In genomic region chr6:10414766-10415592, GRCh38 we compare ENCODE assay signal across 8 cellular contexts. TPM values are rescaled to one million over a fixed set of nuclear protein-coding genes. Genes with fewer than 3 reads are reported as not detected.
DNase-seq lines count a peak whose midpoint lies in the region; ATAC-seq and TF ChIP-seq lines count a peak whose summit lies in the region.

Gene TFAP2A (minus strand): TSS chr6:10415074. CDS start chr6:10414991, 83 bp downstream.

- H3K4me1 Mint-ChIP-seq in T-helper 1 cell treated with Interleukin-12 subunit alpha and Interleukin-12 subunit beta and Interleukin-4 antibody, amounts not matched to agents 30 μg/mL and 1 μg/mL, for 36 hours (ENCODE audit: low read depth): peaks cover 30% of the 10 kb centered on the region
- H3K4me1 Mint-ChIP-seq in stimulated activated effector memory CD8-positive, alpha-beta T cell treated with anti-CD3 and anti-CD28 coated beads, Interleukin-12 subunit alpha, Interleukin-12 subunit beta, amount 100 ng/mL, for 72 hours: peaks cover 55% of the 10 kb centered on the region

- no peaks in the 10 kb centered on the region for H3K36me3 ChIP-seq in transverse colon
- H3K36me3 ChIP-seq in left lung: no peaks in the 10 kb centered on the region

- H3K4me3 ChIP-seq in fibroblast of mammary gland (ENCODE audit: control insufficient read depth, low read depth, low read length) (no peak within 1 kb of the TSS), transverse colon (peak within 1 kb of the TSS in 1 of 4 donors; percentile 9), left lung (no peak within 1 kb of the TSS)

- TF ChIP-seq EP300 in transverse colon (IDR thresholded peaks at IDR 0.05; ENCODE audit: low read depth): no peak

- no peak for TF ChIP-seq POLR2A in transverse colon (IDR thresholded peaks at IDR 0.05)

- H3K4me1 ChIP-seq in transverse colon (peaks cover 17 to 52% (median 29%) of the 10 kb centered on the region in 4 donors), left lung (peaks cover 18 to 40% of the 10 kb centered on the region in 2 donors)

- H3K9me3 ChIP-seq in transverse colon (no peaks in the 10 kb centered on the region), left lung (no peaks in the 10 kb centered on the region)

- peak within 1 kb of the TSS; percentile 85 for H3K4me3 Mint-ChIP-seq in T-helper 1 cell treated with Interleukin-12 subunit alpha and Interleukin-12 subunit beta and Interleukin-4 antibody, amounts not matched to agents 30 μg/mL and 1 μg/mL, for 36 hours
- peak within 1 kb of the TSS; percentile 92 for H3K4me3 Mint-ChIP-seq in stimulated activated effector memory CD8-positive, alpha-beta T cell treated with anti-CD3 and anti-CD28 coated beads, Interleukin-12 subunit alpha, Interleukin-12 subunit beta, amount 100 ng/mL, for 72 hours

- no peak within 1 kb of the TSS for H3K27ac ChIP-seq in transverse colon
- H3K27ac ChIP-seq in left lung: no peak within 1 kb of the TSS

- peaks cover 12% of the 10 kb centered on the region for H3K9me3 Mint-ChIP-seq in T-helper 1 cell treated with Interleukin-12 subunit alpha and Interleukin-12 subunit beta and Interleukin-4 antibody, amounts not matched to agents 30 μg/mL and 1 μg/mL, for 36 hours
- H3K9me3 Mint-ChIP-seq in stimulated activated effector memory CD8-positive, alpha-beta T cell treated with anti-CD3 and anti-CD28 coated beads, Interleukin-12 subunit alpha, Interleukin-12 subunit beta, amount 100 ng/mL, for 72 hours: peaks cover 8% of the 10 kb centered on the region

- peaks cover 92% of the 10 kb centered on the region for H3K27me3 Mint-ChIP-seq in T-helper 1 cell treated with Interleukin-12 subunit alpha and Interleukin-12 subunit beta and Interleukin-4 antibody, amounts not matched to agents 30 μg/mL and 1 μg/mL, for 36 hours (ENCODE audit: low read depth)

- H3K27ac Mint-ChIP-seq in T-helper 1 cell treated with Interleukin-12 subunit alpha and Interleukin-12 subunit beta and Interleukin-4 antibody, amounts not matched to agents 30 μg/mL and 1 μg/mL, for 36 hours: peak within 1 kb of the TSS; percentile 79
- peak within 1 kb of the TSS; percentile 71 for H3K27ac Mint-ChIP-seq in stimulated activated effector memory CD8-positive, alpha-beta T cell treated with anti-CD3 and anti-CD28 coated beads, Interleukin-12 subunit alpha, Interleukin-12 subunit beta, amount 100 ng/mL, for 72 hours

- 8 to 18% methylated on average over 23 to 56 of the region's 56 CpGs for WGBS in transverse colon (ENCODE audit: low coverage in 1 of 2), 2 donors

- H3K27me3 ChIP-seq in transverse colon (peaks cover 100% of the 10 kb centered on the region), left lung (peaks cover 95 to 100% of the 10 kb centered on the region in 2 donors)

- in situ Hi-C loops in SK-MEL-5 (cut with HindIII; ENCODE audit: low pct_unique_long_range_greater_than_20kb, low sequenced_read_pairs): no loop called here
- in situ Hi-C loops in transverse colon (cut with MboI; ENCODE audit: low pct_ligation_motif_present in 1 of 4, low pct_unique_long_range_greater_than_20kb in 1 of 4, low sequenced_read_pairs in 3 of 4): loop anchor here in 1 of 4 donors (25.0 kb wide), 1 partner anchor 378 kb away; no protein-coding TSS in a partner anchor

- ATAC-seq in stimulated activated effector memory CD8-positive, alpha-beta T cell treated with anti-CD3 and anti-CD28 coated beads, Interleukin-12 subunit alpha, Interleukin-12 subunit beta, amount 100 ng/mL, for 72 hours: no peak
- no peak for ATAC-seq in left lung

- intact Hi-C loops in transverse colon (cut with DNase I; ENCODE audit: low total_unique reads) (no loop called here), left lung (cut with DNase I) (no loop called here)

- peaks cover 24% of the 10 kb centered on the region for H3K36me3 Mint-ChIP-seq in T-helper 1 cell treated with Interleukin-12 subunit alpha and Interleukin-12 subunit beta and Interleukin-4 antibody, amounts not matched to agents 30 μg/mL and 1 μg/mL, for 36 hours (ENCODE audit: low read depth)
- H3K36me3 Mint-ChIP-seq in stimulated activated effector memory CD8-positive, alpha-beta T cell treated with anti-CD3 and anti-CD28 coated beads, Interleukin-12 subunit alpha, Interleukin-12 subunit beta, amount 100 ng/mL, for 72 hours: peaks cover 33% of the 10 kb centered on the region

- DNase-seq in T-helper 1 cell (no peak), SK-MEL-5 (ENCODE audit: low read depth, low spot score) (peak; percentile 93), fibroblast of mammary gland (ENCODE audit: low read depth) (peak; percentile 18), transverse colon (no peak), left lung (no peak)
- no peak for DNase-seq in stimulated activated effector memory CD8-positive, alpha-beta T cell treated with anti-CD3 and anti-CD28 coated beads, Interleukin-12 subunit alpha, Interleukin-12 subunit beta, amount 100 ng/mL, for 72 hours (ENCODE audit: low spot score in 2 of 2)
- DNase-seq in activated CD8-positive, alpha-beta memory T cell treated with anti-CD3 and anti-CD28 coated beads, Interleukin-2, amount 50 U/mL, for 48 hours: no peak

- TF ChIP-seq CTCF in fibroblast of mammary gland (conservative IDR thresholded peaks at IDR 0.05; ENCODE audit: control insufficient read depth, insufficient read depth, low read depth, low read length) (no peak), transverse colon (IDR thresholded peaks at IDR 0.05) (no peak), left lung (IDR thresholded peaks at IDR 0.05) (no peak)

RNA-seq across cellular contexts. Expression of gene TFAP2A, which starts in this region (rescaled TPM):
- 24.6 and 38.4 TPM in 2 replicates for total RNA-seq in SK-MEL-5 (2014; rRNA removed; shearing (Covaris generic))
- polyA plus RNA-seq in SK-MEL-5 (2015; cell fraction: cytosol; rRNA removed): 104 and 135 TPM in 2 replicates
- polyA plus RNA-seq in SK-MEL-5 (2015; cell fraction: nucleus; rRNA removed): 188 and 226 TPM in 2 replicates
- total RNA-seq in transverse colon (not detected), left lung (under 1 TPM; 0.73 to 0.97 TPM)

Comparison
In these comparisons a context has a peak if more than half of its experiments do, and no peak if none do; other contexts are left out.
1. RNA of gene TFAP2A (total RNA-seq): 24.6 to 38.4 TPM in SK-MEL-5; 0.73 to 0.97 TPM in left lung and not detected in transverse colon; every median in the first group is over 10 times any median in the second.
2. DNase-seq: peak in SK-MEL-5 (single experiment) and fibroblast of mammary gland (single experiment); none in T-helper 1 cell (0 of 5), stimulated activated effector memory CD8-positive, alpha-beta T cell treated with anti-CD3 and anti-CD28 coated beads, Interleukin-12 subunit alpha, Interleukin-12 subunit beta, amount 100 ng/mL, for 72 hours (0 of 2), transverse colon (single experiment), activated CD8-positive, alpha-beta memory T cell treated with anti-CD3 and anti-CD28 coated beads, Interleukin-2, amount 50 U/mL, for 48 hours (single experiment) and left lung (0 of 2).